ENCODE assay signal across 12 cellular contexts in genomic region chr1:229248821-229249817, GRCh38. TPM values are rescaled to one million over a fixed set of nuclear protein-coding genes. Genes with fewer than 3 reads are reported as not detected.
DNase-seq lines count a peak whose midpoint lies in the region; ATAC-seq and TF ChIP-seq lines count a peak whose summit lies in the region.
"Had no signal": no experiment of that assay in that cellular context is flagged by ENCODE, and none has a peak within 500 bp of the region (broad histone marks: within the 10 kb centered on the region; RNA-seq: fewer than 3 reads in every experiment).

No MANE protein-coding gene starts in this region.

- DNase-seq in CD14-positive monocyte (ENCODE audit: low spot score) (no peak), T-helper 17 cell (no peak), left lung (no peak), dermis blood vessel endothelial cell (no peak), GF-D8 (lab: John Stamatoyannopoulos, UW) (no peak)
- DNase-seq in activated naive CD4-positive, alpha-beta T cell treated with Interleukin-2 at 50 U/mL for 16 hours, result no peak
- DNase-seq in activated naive CD4-positive, alpha-beta T cell treated with anti-CD3 and anti-CD28 coated beads, Interleukin-2, amount 50 U/mL, for 72 hours (ENCODE audit: low spot score in 2 of 2), result no peak
- DNase-seq: effector memory CD4-positive, alpha-beta T cell; gastrocnemius medialis; NCI-H2171; stimulated activated CD4-positive, alpha-beta T cell treated with anti-CD3 and anti-CD28 coated beads, Interleukin-4, amount 100 ng/mL, for 4 hours had no signal

- ATAC-seq in T-helper 17 cell, result no peak
- ATAC-seq in left lung, result peak; percentile 90
- no peak for ATAC-seq in activated naive CD4-positive, alpha-beta T cell treated with anti-CD3 and anti-CD28 coated beads, Interleukin-2, amount 50 U/mL, for 72 hours
- ATAC-seq: gastrocnemius medialis had no signal

- H3K4me1 Mint-ChIP-seq in CD14-positive monocyte (peaks cover 56% of the 10 kb centered on the region), T-helper 17 cell (peaks cover 34% of the 10 kb centered on the region)

- intact Hi-C loops in CD14-positive monocyte (cut with micrococcal nuclease) (no loop called here), left lung (cut with DNase I) (no loop called here)

- H3K4me3 ChIP-seq in HEK293 (ENCODE audit: low read depth, low read length), result no peak overlapping the region
- H3K4me3 ChIP-seq in left lung, result no peak overlapping the region
- H3K4me3 ChIP-seq: gastrocnemius medialis had no signal

- H3K36me3 ChIP-seq in HEK293 (ENCODE audit: control insufficient read depth in 2 of 2, insufficient read depth in 1 of 2, low read length in 2 of 2) (no peaks in the 10 kb centered on the region), left lung (no peaks in the 10 kb centered on the region)
- H3K36me3 ChIP-seq: gastrocnemius medialis had no signal

- POLR2A ChIA-PET in HEK293 (lab: Yijun Ruan, JAX), result no interaction called here

- H3K27me3 ChIP-seq in left lung, result no peaks in the 10 kb centered on the region
- H3K27me3 ChIP-seq: gastrocnemius medialis had no signal

- peaks cover 0 to 5% (median 2%) of the 10 kb centered on the region in 7 donors for H3K9me3 Mint-ChIP-seq in CD14-positive monocyte
- H3K9me3 Mint-ChIP-seq in activated naive CD4-positive, alpha-beta T cell treated with anti-CD3 and anti-CD28 coated beads, Interleukin-2, amount 50 U/mL, for 72 hours, result peaks cover 6 to 12% of the 10 kb centered on the region in 2 donors

- H3K27ac Mint-ChIP-seq in CD14-positive monocyte (peak overlapping the region; percentile 27 to 91 (median 85)), T-helper 17 cell (peak overlapping the region; percentile 30)
- H3K27ac Mint-ChIP-seq in activated naive CD4-positive, alpha-beta T cell treated with anti-CD3 and anti-CD28 coated beads, Interleukin-2, amount 50 U/mL, for 72 hours, result no peak overlapping the region

- TF ChIP-seq CTCF in CD14-positive monocyte (IDR thresholded peaks at IDR 0.05) (no peak), HEK293 (tag by site-specific recombination; IDR thresholded peaks at IDR 0.05) (no peak), left lung (IDR thresholded peaks at IDR 0.05) (no peak)

- H3K27ac ChIP-seq in HEK293 (ENCODE audit: extremely low read depth, low read depth, low read length), result no peak overlapping the region
- H3K27ac ChIP-seq in left lung, result no peak overlapping the region
- H3K27ac ChIP-seq: gastrocnemius medialis had no signal

- H3K4me3 Mint-ChIP-seq in CD14-positive monocyte (peak overlapping the region in 1 of 2 donors; percentile 36), T-helper 17 cell (peak overlapping the region; percentile 22)

- peaks cover 0 to 3% of the 10 kb centered on the region in 2 donors for H3K36me3 Mint-ChIP-seq in CD14-positive monocyte
- no peaks in the 10 kb centered on the region for H3K36me3 Mint-ChIP-seq in T-helper 17 cell (ENCODE audit: low read depth)
- H3K36me3 Mint-ChIP-seq in activated naive CD4-positive, alpha-beta T cell treated with anti-CD3 and anti-CD28 coated beads, Interleukin-2, amount 50 U/mL, for 72 hours, result peaks cover 6% of the 10 kb centered on the region in 2 donors

- CTCF ChIA-PET in HEK293 (lab: Yijun Ruan, JAX), result interaction anchor here (0.6 to 1.9 kb wide), 4 partner anchors 9 to 195 kb away, joined by 3 to 5 read pairs (median 4); no protein-coding TSS in a partner anchor

- peaks cover 1 to 5% (median 2%) of the 10 kb centered on the region in 3 donors for H3K27me3 Mint-ChIP-seq in CD14-positive monocyte (ENCODE audit: low read depth in 3 of 3)
- no peaks in the 10 kb centered on the region for H3K27me3 Mint-ChIP-seq in T-helper 17 cell

- H3K4me1 ChIP-seq in HEK293 (ENCODE audit: control insufficient read depth, insufficient read depth, low read length), result peaks cover 16% of the 10 kb centered on the region
- H3K4me1 ChIP-seq in left lung, result peaks cover 0 to 15% of the 10 kb centered on the region in 2 donors
- H3K4me1 ChIP-seq: gastrocnemius medialis had no signal

- H3K9me3 ChIP-seq in HEK293 (ENCODE audit: control insufficient read depth, insufficient read depth, low read depth, low read length), result no peaks in the 10 kb centered on the region
- no peaks in the 10 kb centered on the region for H3K9me3 ChIP-seq in T-helper 17 cell (ENCODE audit: control insufficient read depth, low read length, poor library complexity, severe bottlenecking)
- H3K9me3 ChIP-seq in left lung, result peaks cover 0 to 2% of the 10 kb centered on the region in 2 donors
- H3K9me3 ChIP-seq: gastrocnemius medialis had no signal

TF ChIP-seq in HEK293, 187 proteins besides CTCF, POLR2A, EP300 and RAD21 (continues in another document):
- TF ChIP-seq ZBTB6 (tag by site-specific recombination; IDR thresholded peaks at IDR 0.05) (peak; percentile 91), ZNF324 (tag by site-specific recombination; IDR thresholded peaks at IDR 0.05) (no peak), ZNF692 (tag by site-specific recombination; IDR thresholded peaks at IDR 0.05) (no peak), ZSCAN4 (tag by site-specific recombination; IDR thresholded peaks at IDR 0.05) (no peak), ZNF596 (tag by site-specific recombination; IDR thresholded peaks at IDR 0.05) (0 out of 2 replicates have a peak, but pooled peaks have one; percentile 42), IKZF3 (tag by site-specific recombination; IDR thresholded peaks at IDR 0.05) (peak; percentile 50), ZNF837 (tag by site-specific recombination; IDR thresholded peaks at IDR 0.05) (no peak), PRDM4 (tag by site-specific recombination; IDR thresholded peaks at IDR 0.05) (no peak), ZBTB17 (tag by site-specific recombination; IDR thresholded peaks at IDR 0.05) (peak; percentile 58; the same call in 1 of the 2 replicates), ZNF76 (tag by site-specific recombination; IDR thresholded peaks at IDR 0.05; ENCODE audit: borderline replicate concordance, low read depth) (no peak)

RNA-seq across cellular contexts. Expression of gene RAB4A, which starts 21.8 kb away (rescaled TPM):
- 10 to 100 TPM; 34.5 to 34.8 TPM for polyA plus RNA-seq in CD14-positive monocyte
- 10 to 100 TPM; 34.3 to 47.2 TPM for total RNA-seq in T-helper 17 cell
- total RNA-seq in left lung, result 10 to 100 TPM; 34.8 to 54.9 TPM
- total RNA-seq in dermis blood vessel endothelial cell, result 22.1 and 25.8 TPM in 2 replicates
- 10 to 100 TPM; 31.0 to 32.2 TPM for total RNA-seq in activated naive CD4-positive, alpha-beta T cell treated with anti-CD3 and anti-CD28 coated beads, Interleukin-2, amount 50 U/mL, for 72 hours

Comparison
In these comparisons a context has a peak if more than half of its experiments do, and no peak if none do; other contexts are left out.
1. H3K27ac Mint-ChIP-seq: peak in CD14-positive monocyte (7 of 7) and T-helper 17 cell (single experiment); none in activated naive CD4-positive, alpha-beta T cell treated with anti-CD3 and anti-CD28 coated beads, Interleukin-2, amount 50 U/mL, for 72 hours (0 of 2).